ENCODE assay signal across 9 cellular contexts in the genomic region with DNA sequence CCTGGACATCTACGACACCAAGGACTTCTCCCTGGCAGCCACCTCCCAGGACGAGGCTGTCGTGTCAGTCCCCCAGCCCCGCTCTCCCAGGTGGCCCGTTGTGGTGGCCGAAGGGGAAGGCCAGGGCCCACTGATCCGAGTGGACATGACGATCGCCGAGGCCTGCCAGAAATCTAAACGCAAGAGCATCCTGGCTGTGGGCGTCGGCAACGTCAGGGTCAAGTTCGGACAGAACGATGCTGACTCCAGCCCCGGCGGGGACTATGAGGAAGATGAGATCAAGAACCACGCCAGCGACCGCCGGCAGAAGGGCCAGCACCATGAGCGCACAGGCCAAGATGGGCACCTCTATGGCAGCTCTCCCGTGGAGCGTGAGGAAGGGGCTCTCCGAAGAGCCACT.
"Had no signal": no experiment of that assay in that cellular context is flagged by ENCODE, and none has a peak within 500 bp of the region (broad histone marks: within the 10 kb centered on the region; RNA-seq: fewer than 3 reads in every experiment).

No MANE protein-coding gene starts in this region.

- H3K4me3 ChIP-seq: GM23248, GM23338, HAP-1 had no signal

- H3K4me1 Mint-ChIP-seq: GM23338 had no signal

- H3K27ac ChIP-seq: GM23248 had no signal

- H3K4me1 ChIP-seq: HAP-1 had no signal

- H3K9me3 Mint-ChIP-seq: H9 had no signal

- H3K27ac Mint-ChIP-seq: GM23338, H9, HFFc6 had no signal

- H3K4me3 Mint-ChIP-seq: GM23338, H9, HFFc6 had no signal

- H3K4me2 ChIP-seq: GM23338 had no signal

- H2AFZ ChIP-seq: GM23248, GM23338 had no signal

- DNase-seq: GM23248, GOT3, H7, H9, HCEC 1CT, HFFc6 had no signal

- ATAC-seq: GM23338, HCT116 had no signal

- H3K9ac ChIP-seq: GM23248 had no signal

- H3K36me3 ChIP-seq: HAP-1 had no signal

- H3K9me3 ChIP-seq: HAP-1 had no signal
